In the genomic region with DNA sequence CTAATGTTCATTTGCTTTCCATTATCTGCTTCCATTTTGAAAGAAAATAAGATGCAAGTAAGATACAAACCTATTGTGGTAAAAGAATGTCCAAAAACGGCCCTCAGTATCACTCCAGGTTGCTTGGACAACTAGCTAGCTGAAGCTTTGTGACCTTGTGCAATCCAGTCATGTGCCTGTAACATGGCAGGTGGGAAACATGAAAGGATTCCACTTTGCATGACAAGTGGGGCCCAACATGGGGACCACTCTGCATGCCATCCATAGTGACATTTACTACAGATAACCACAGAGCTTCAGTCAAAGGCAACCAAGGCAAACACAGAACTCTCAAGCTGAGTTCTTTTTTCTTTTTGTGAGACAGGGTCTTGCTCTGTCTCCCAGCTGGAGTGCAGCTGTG, we compare ENCODE assay signal across 15 cellular contexts. TPM values are rescaled to one million over a fixed set of nuclear protein-coding genes. Genes with fewer than 3 reads are reported as not detected.
DNase-seq lines count a peak whose midpoint lies in the region; ATAC-seq, FAIRE-seq and TF ChIP-seq lines count a peak whose summit lies in the region.
"Had no signal": no experiment of that assay in that cellular context is flagged by ENCODE, and none has a peak within 500 bp of the region (broad histone marks: within the 10 kb centered on the region; RNA-seq: fewer than 3 reads in every experiment).

No MANE protein-coding gene starts in this region.

- peaks cover 9% of the 10 kb centered on the region for H3K4me1 ChIP-seq in CD4-positive, CD25-positive, alpha-beta regulatory T cell (ENCODE audit: control insufficient read depth, insufficient read depth, low read length, poor library complexity, severe bottlenecking)
- no peaks in the 10 kb centered on the region for H3K4me1 ChIP-seq in mesenchymal stem cell (ENCODE audit: control insufficient read depth, insufficient read depth, low read depth, low read length)

- peaks cover 21% of the 10 kb centered on the region for H3K36me3 Mint-ChIP-seq in CD4-positive, CD25-positive, alpha-beta regulatory T cell
- H3K36me3 Mint-ChIP-seq in T-helper 17 cell (ENCODE audit: low read depth): peaks cover 6% of the 10 kb centered on the region

- no peak overlapping the region for H4K91ac ChIP-seq in mesenchymal stem cell (ENCODE audit: low read length)

- H3K4me2 ChIP-seq in mesenchymal stem cell (ENCODE audit: low read length, poor library complexity, severe bottlenecking): no peak overlapping the region

- no peak overlapping the region for H3K4me3 ChIP-seq in CD4-positive, CD25-positive, alpha-beta regulatory T cell (ENCODE audit: low read depth, low read length)
- no peak overlapping the region for H3K4me3 ChIP-seq in mesenchymal stem cell (ENCODE audit: insufficient read depth in 1 of 2, low read depth in 1 of 2, low read length in 2 of 2)

- peak overlapping the region in 2 of 3 donors; percentile 8 to 67 for H3K27ac Mint-ChIP-seq in CD4-positive, CD25-positive, alpha-beta regulatory T cell
- H3K27ac Mint-ChIP-seq in T-helper 17 cell: peak overlapping the region; percentile 60
- H3K27ac Mint-ChIP-seq: IgD-negative memory B cell had no signal

- ATAC-seq in CD4-positive, CD25-positive, alpha-beta regulatory T cell (ENCODE audit: low read depth in 2 of 2): no peak
- no peak for ATAC-seq in T-helper 17 cell

- H3K4me1 Mint-ChIP-seq in CD4-positive, CD25-positive, alpha-beta regulatory T cell: peaks cover 12 to 37% (median 30%) of the 10 kb centered on the region in 4 donors
- peaks cover 23% of the 10 kb centered on the region for H3K4me1 Mint-ChIP-seq in T-helper 17 cell

- no peak for FAIRE-seq in GM12891 (lab: Jason Lieb, UNC)

- H4K8ac ChIP-seq in mesenchymal stem cell (ENCODE audit: low read length): no peak overlapping the region

- H3K9me3 Mint-ChIP-seq in CD4-positive, CD25-positive, alpha-beta regulatory T cell: peaks cover 0 to 2% (median 0%) of the 10 kb centered on the region in 7 donors

- no peak overlapping the region for H3K18ac ChIP-seq in mesenchymal stem cell (ENCODE audit: low read depth in 1 of 2, low read length in 2 of 2)

- no peak overlapping the region for H2BK15ac ChIP-seq in mesenchymal stem cell (ENCODE audit: low read depth, poor library complexity, severe bottlenecking)

- no peak overlapping the region for H2BK5ac ChIP-seq in mesenchymal stem cell (ENCODE audit: low read depth, low read length, poor library complexity, severe bottlenecking)

- no peak overlapping the region for H2AFZ ChIP-seq in mesenchymal stem cell (ENCODE audit: low read depth, low read length)

- TF ChIP-seq POLR2A in GM12891 (IDR thresholded peaks at IDR 0.05; ENCODE audit: low read depth, low read length): no peak

- peaks cover 20% of the 10 kb centered on the region for H3K79me1 ChIP-seq in mesenchymal stem cell (replicated peaks; ENCODE audit: low read length, poor library complexity, severe bottlenecking)

- no peak overlapping the region for H3K4ac ChIP-seq in mesenchymal stem cell (ENCODE audit: low read depth in 1 of 2, low read length in 2 of 2)

- no peak overlapping the region for H3K14ac ChIP-seq in mesenchymal stem cell (ENCODE audit: low read length in 2 of 2)

- H2BK120ac ChIP-seq in mesenchymal stem cell (ENCODE audit: low read depth, low read length): no peak overlapping the region

- WGBS in mesenchymal stem cell: 94% methylated on average over 1 of the region's 1 CpG

- no peaks in the 10 kb centered on the region for H3K27me3 Mint-ChIP-seq in CD4-positive, CD25-positive, alpha-beta regulatory T cell
- no peaks in the 10 kb centered on the region for H3K27me3 Mint-ChIP-seq in T-helper 17 cell
- H3K27me3 Mint-ChIP-seq: IgD-negative memory B cell had no signal

- peaks cover 12% of the 10 kb centered on the region for H3K36me3 ChIP-seq in CD4-positive, CD25-positive, alpha-beta regulatory T cell (ENCODE audit: control insufficient read depth, insufficient read depth, low read length)
- peaks cover 0 to 3% of the 10 kb centered on the region in 2 experiments for H3K36me3 ChIP-seq in mesenchymal stem cell (ENCODE audit: control insufficient read depth in 1 of 2, insufficient read depth in 2 of 2, low read depth in 1 of 2, low read length in 2 of 2)

- no peak overlapping the region for H3K4me3 Mint-ChIP-seq in CD4-positive, CD25-positive, alpha-beta regulatory T cell
- peak overlapping the region; percentile 36 for H3K4me3 Mint-ChIP-seq in T-helper 17 cell
- H3K4me3 Mint-ChIP-seq: IgD-negative memory B cell had no signal

- H3K9me3 ChIP-seq in CD4-positive, CD25-positive, alpha-beta regulatory T cell (ENCODE audit: control insufficient read depth in 2 of 2, low read length in 2 of 2): no peaks in the 10 kb centered on the region
- no peaks in the 10 kb centered on the region for H3K9me3 ChIP-seq in T-helper 17 cell (ENCODE audit: control insufficient read depth, low read length, poor library complexity, severe bottlenecking)
- no peaks in the 10 kb centered on the region for H3K9me3 ChIP-seq in mesenchymal stem cell (ENCODE audit: control insufficient read depth, low read length)

- no peak overlapping the region for H2BK12ac ChIP-seq in mesenchymal stem cell (ENCODE audit: low read length in 2 of 2)

- no peak overlapping the region for H3K27ac ChIP-seq in CD4-positive, CD25-positive, alpha-beta regulatory T cell (ENCODE audit: insufficient read depth, low read length, poor library complexity, severe bottlenecking)
- no peak overlapping the region for H3K27ac ChIP-seq in mesenchymal stem cell (ENCODE audit: low read length, poor library complexity, severe bottlenecking)
- H3K27ac ChIP-seq: 22Rv1 had no signal

- peak overlapping the region; percentile 33 for H2AK5ac ChIP-seq in mesenchymal stem cell (ENCODE audit: low read length, severe bottlenecking)

- no peak overlapping the region for H3K23ac ChIP-seq in mesenchymal stem cell (ENCODE audit: low read length in 2 of 2)

- no peak overlapping the region for H3K9ac ChIP-seq in mesenchymal stem cell (ENCODE audit: low read length)

- H3K27me3 ChIP-seq in CD4-positive, CD25-positive, alpha-beta regulatory T cell (ENCODE audit: control insufficient read depth, insufficient read depth, low read length): no peaks in the 10 kb centered on the region
- no peaks in the 10 kb centered on the region for H3K27me3 ChIP-seq in mesenchymal stem cell (ENCODE audit: control insufficient read depth in 1 of 2, insufficient read depth in 1 of 2, low read length in 2 of 2)

- DNase-seq in NCI-H146 (lab: John Stamatoyannopoulos, UW): peak; percentile 19
- DNase-seq in NCI-H146 treated with DMSO at 0.1 percent for 48 hours (lab: John Stamatoyannopoulos, UW; ENCODE audit: unreplicated experiment): no peak
- no peak for DNase-seq in CD4-positive, CD25-positive, alpha-beta regulatory T cell
- DNase-seq in T-helper 17 cell: no peak
- no peak for DNase-seq in mesenchymal stem cell
- no peak for DNase-seq in NCI-H2029 treated with DMSO at 0.1 percent for 48 hours (lab: John Stamatoyannopoulos, UW)
- DNase-seq in GM12891 (ENCODE audit: insufficient read length, low spot score): no peak
- no peak for DNase-seq in NOMO-1 (lab: John Stamatoyannopoulos, UW; ENCODE audit: unreplicated experiment in 2 of 2)
- DNase-seq: Calu3, NCI-H1436 treated with DMSO at 0.1 percent for 48 hours, NCI-H2107, NCI-H345, NCI-H748 treated with DMSO at 0.1 percent for 48 hours had no signal

TF ChIP-seq in GM12891, 5 proteins besides CTCF, POLR2A, EP300 and RAD21:
- TF ChIP-seq TAF1 (IDR thresholded peaks at IDR 0.05; ENCODE audit: low read depth, low read length): no peak
- no peak for TF ChIP-seq POLR2AphosphoS5 (IDR thresholded peaks at IDR 0.05; ENCODE audit: low read depth, low read length)
- TF ChIP-seq PAX5 (IDR thresholded peaks at IDR 0.05; ENCODE audit: insufficient read depth, low read length, severe bottlenecking): no peak
- no peak for TF ChIP-seq POU2F2 (IDR thresholded peaks at IDR 0.05; ENCODE audit: low read depth, low read length)
- no peak for TF ChIP-seq SPI1 (IDR thresholded peaks at IDR 0.05; ENCODE audit: low read depth, low read length)

RNA-seq across cellular contexts. Expression of gene CILK1, which starts 12.2 kb away (rescaled TPM):
- 9.1 TPM for total RNA-seq in CD4-positive, CD25-positive, alpha-beta regulatory T cell
- polyA plus RNA-seq in CD4-positive, CD25-positive, alpha-beta regulatory T cell: 1 to 10 TPM; 3.9 to 6.2 (median 5.1) TPM
- 1 to 10 TPM; 7.4 to 8.2 TPM for total RNA-seq in T-helper 17 cell
- 12.2 TPM for polyA plus RNA-seq in mesenchymal stem cell (2013, experiment 1 of 2)
- 12.6 TPM for polyA plus RNA-seq in mesenchymal stem cell (2013, experiment 2 of 2)
- polyA plus RNA-seq in GM12891 (2012; ENCODE audit: low read depth, missing spikeins): 0.83 TPM

RNA-seq across cellular contexts. Expression of gene FBXO9, which starts 15.8 kb away (rescaled TPM):
- total RNA-seq in CD4-positive, CD25-positive, alpha-beta regulatory T cell: 78.3 TPM
- polyA plus RNA-seq in CD4-positive, CD25-positive, alpha-beta regulatory T cell: 10 to 100 TPM; 44.1 to 48.5 (median 44.3) TPM
- 10 to 100 TPM; 59.0 to 68.6 TPM for total RNA-seq in T-helper 17 cell
- 47.0 TPM for polyA plus RNA-seq in mesenchymal stem cell (2013, experiment 1 of 2)
- polyA plus RNA-seq in mesenchymal stem cell (2013, experiment 2 of 2): 49.2 TPM
- polyA plus RNA-seq in GM12891 (2012; ENCODE audit: low read depth, missing spikeins): 21.0 TPM

RNA-seq across cellular contexts. Expression of gene GSTA4, which starts 54.3 kb away (rescaled TPM):
- total RNA-seq in CD4-positive, CD25-positive, alpha-beta regulatory T cell: 1.4 TPM
- 1 to 10 TPM; 1.1 to 4.1 (median 1.2) TPM for polyA plus RNA-seq in CD4-positive, CD25-positive, alpha-beta regulatory T cell
- under 1 TPM; 0.60 to 0.87 TPM for total RNA-seq in T-helper 17 cell
- polyA plus RNA-seq in mesenchymal stem cell (2013, experiment 1 of 2): 24.9 TPM
- polyA plus RNA-seq in mesenchymal stem cell (2013, experiment 2 of 2): 25.5 TPM
- 2.7 TPM for polyA plus RNA-seq in GM12891 (2012; ENCODE audit: low read depth, missing spikeins)
